ENCODE assay signal across 34 cellular contexts in the genomic region with DNA sequence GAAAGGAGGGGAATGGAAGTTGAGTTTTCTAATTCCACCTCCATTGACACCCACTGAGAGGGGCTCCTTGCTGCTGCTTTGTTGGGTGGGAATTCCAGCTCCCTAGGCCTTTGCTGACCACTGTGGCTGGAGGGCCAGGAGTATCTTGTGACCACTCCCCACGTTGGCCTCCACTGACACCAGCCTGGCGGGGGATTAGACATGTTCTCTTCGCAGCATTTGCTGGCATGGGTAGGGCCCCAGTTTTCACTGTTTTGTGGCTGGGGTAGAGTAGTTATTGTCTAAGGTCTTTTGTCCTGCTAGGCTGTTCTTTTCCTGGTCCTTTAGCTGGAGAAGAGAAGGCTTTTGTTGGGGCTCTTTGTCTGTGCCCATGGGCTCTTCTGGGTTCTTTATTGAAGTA.
"Had no signal": no experiment of that assay in that cellular context is flagged by ENCODE, and none has a peak within 500 bp of the region (broad histone marks: within the 10 kb centered on the region; RNA-seq: fewer than 3 reads in every experiment).

No MANE protein-coding gene starts in this region.

- H3K4me1 Mint-ChIP-seq: T-helper 17 cell had no signal

- H3K27me3 ChIP-seq: adrenal gland, ascending aorta, cardiac muscle cell, esophagus muscularis mucosa, foreskin keratinocyte, gastroesophageal sphincter had no signal

- H3K36me3 ChIP-seq: adrenal gland, ascending aorta, breast epithelium, cardiac muscle cell, esophagus muscularis mucosa, gastroesophageal sphincter had no signal

- H3K9me3 ChIP-seq: adrenal gland, ascending aorta, breast epithelium, esophagus muscularis mucosa, gastroesophageal sphincter had no signal

- H3K27me3 Mint-ChIP-seq: activated B cell treated with CpG ODN at 0.5 μM for 24 hours; activated CD8-positive, alpha-beta T cell treated with anti-CD3 and anti-CD28 coated beads for 36 hours; activated naive CD4-positive, alpha-beta T cell treated with anti-CD3 and anti-CD28 coated beads, Interleukin-2, amount 50 U/mL, for 24 hours; activated naive CD8-positive, alpha-beta T cell treated with anti-CD3 and anti-CD28 coated beads for 36 hours; activated naive CD8-positive, alpha-beta T cell treated with anti-CD3 and anti-CD28 coated beads, Interleukin-2, amount 50 U/mL, for 24 hours; effector memory CD8-positive, alpha-beta T cell; T-helper 17 cell had no signal

- H3K4me1 ChIP-seq: adrenal gland, breast epithelium, foreskin keratinocyte had no signal

- H3K9me3 Mint-ChIP-seq: activated B cell treated with CpG ODN at 0.5 μM for 24 hours; activated CD8-positive, alpha-beta T cell treated with anti-CD3 and anti-CD28 coated beads for 36 hours; activated naive CD4-positive, alpha-beta T cell treated with anti-CD3 and anti-CD28 coated beads, Interleukin-2, amount 50 U/mL, for 24 hours; activated naive CD8-positive, alpha-beta T cell treated with anti-CD3 and anti-CD28 coated beads, Interleukin-2, amount 50 U/mL, for 24 hours; activated T-cell treated with anti-CD3 and anti-CD28 coated beads, Interleukin-2, amount 50 U/mL, for 4 hours; activated T-helper 2 cell treated with anti-CD3 and anti-CD28 coated beads, Interferon-gamma antibody, Interleukin-2, Interleukin-4, amounts not matched to agents 10 μg/mL and 5 μg/mL and 100 μg/mL, durations not matched to agents 14 hours and 24 hours and 36 hours; effector memory CD8-positive, alpha-beta T cell; T-helper 2 cell treated with Interferon-gamma antibody and Interleukin-4, amounts not matched to agents 5 μg/mL and 100 μg/mL, for 36 hours had no signal

- DNase-seq: activated B cell treated with CpG ODN at 0.5 μM for 24 hours; activated CD4-positive, alpha-beta T cell treated with anti-CD3 and anti-CD28 coated beads for 48 hours; activated CD4-positive, alpha-beta T cell treated with anti-CD3 and anti-CD28 coated beads, Interleukin-2, amount 50 U/mL, for 1 hour; activated CD4-positive, alpha-beta T cell treated with anti-CD3 and anti-CD28 coated beads, Interleukin-2, amount 50 U/mL, for 48 hours; activated CD8-positive, alpha-beta memory T cell treated with anti-CD3 and anti-CD28 coated beads for 24 hours; activated CD8-positive, alpha-beta T cell treated with anti-CD3 and anti-CD28 coated beads for 36 hours; activated effector memory CD4-positive, alpha-beta T cell treated with anti-CD3 and anti-CD28 coated beads, Interleukin-2, amount 50 U/mL, for 16 hours; activated naive CD4-positive, alpha-beta T cell treated with anti-CD3 and anti-CD28 coated beads for 36 hours; activated naive CD8-positive, alpha-beta T cell treated with anti-CD3 and anti-CD28 coated beads for 36 hours; activated naive CD8-positive, alpha-beta T cell treated with anti-CD3 and anti-CD28 coated beads, Interleukin-2, amount 50 U/mL, for 24 hours; activated T-cell treated with anti-CD3 and anti-CD28 coated beads, Interleukin-2, amount 50 U/mL, for 4 hours; adrenal gland; amygdala; central memory CD4-positive, alpha-beta T cell; cerebellar nuclear complex; dermis blood vessel endothelial cell; effector CD4-positive, alpha-beta T cell; effector memory CD8-positive, alpha-beta T cell; erythroblast; foreskin keratinocyte; head of caudate nucleus; T-helper 1 cell; T-helper 17 cell; T1000; WERI-Rb-1 had no signal

- H3K4me3 ChIP-seq: adrenal gland, ascending aorta, breast epithelium, cardiac muscle cell, esophagus muscularis mucosa, gastroesophageal sphincter had no signal

- H3K27ac Mint-ChIP-seq: activated B cell treated with CpG ODN at 0.5 μM for 24 hours; activated CD8-positive, alpha-beta T cell treated with anti-CD3 and anti-CD28 coated beads for 36 hours; activated naive CD4-positive, alpha-beta T cell treated with anti-CD3 and anti-CD28 coated beads for 36 hours; activated naive CD4-positive, alpha-beta T cell treated with anti-CD3 and anti-CD28 coated beads, Interleukin-2, amount 50 U/mL, for 24 hours; activated naive CD8-positive, alpha-beta T cell treated with anti-CD3 and anti-CD28 coated beads for 36 hours; activated naive CD8-positive, alpha-beta T cell treated with anti-CD3 and anti-CD28 coated beads, Interleukin-2, amount 50 U/mL, for 24 hours; activated T-helper 2 cell treated with anti-CD3 and anti-CD28 coated beads, Interferon-gamma antibody, Interleukin-2, Interleukin-4, amounts not matched to agents 10 μg/mL and 5 μg/mL and 100 μg/mL, durations not matched to agents 14 hours and 24 hours and 36 hours; brain; effector memory CD8-positive, alpha-beta T cell; T-helper 17 cell; T-helper 2 cell treated with Interferon-gamma antibody and Interleukin-4, amounts not matched to agents 5 μg/mL and 100 μg/mL, for 36 hours had no signal

- H3K36me3 Mint-ChIP-seq: activated naive CD4-positive, alpha-beta T cell treated with anti-CD3 and anti-CD28 coated beads, Interleukin-2, amount 50 U/mL, for 24 hours; activated naive CD8-positive, alpha-beta T cell treated with anti-CD3 and anti-CD28 coated beads for 36 hours had no signal

- H3K4me3 Mint-ChIP-seq: activated B cell treated with CpG ODN at 0.5 μM for 24 hours; activated CD8-positive, alpha-beta T cell treated with anti-CD3 and anti-CD28 coated beads for 36 hours; activated naive CD4-positive, alpha-beta T cell treated with anti-CD3 and anti-CD28 coated beads for 36 hours; activated naive CD4-positive, alpha-beta T cell treated with anti-CD3 and anti-CD28 coated beads, Interleukin-2, amount 50 U/mL, for 24 hours; activated naive CD8-positive, alpha-beta T cell treated with anti-CD3 and anti-CD28 coated beads for 36 hours; activated naive CD8-positive, alpha-beta T cell treated with anti-CD3 and anti-CD28 coated beads, Interleukin-2, amount 50 U/mL, for 24 hours; activated T-cell treated with anti-CD3 and anti-CD28 coated beads, Interleukin-2, amount 50 U/mL, for 4 hours; brain; effector memory CD8-positive, alpha-beta T cell; T-helper 17 cell; T-helper 2 cell treated with Interferon-gamma antibody and Interleukin-4, amounts not matched to agents 5 μg/mL and 100 μg/mL, for 36 hours had no signal
